Comparison of ENCODE assay signal across 32 cellular contexts in genomic region chr18:70227438-70227837, GRCh38.
"Had no signal": no experiment of that assay in that cellular context is flagged by ENCODE, and none has a peak within 500 bp of the region (broad histone marks: within the 10 kb centered on the region; RNA-seq: fewer than 3 reads in every experiment).

No MANE protein-coding gene starts in this region.

- H3K36me3 Mint-ChIP-seq: activated naive CD4-positive, alpha-beta T cell treated with anti-CD3 and anti-CD28 coated beads, Interleukin-2, amount 10 ng/mL, durations not matched to agents 7 days and 5 days; activated naive CD8-positive, alpha-beta T cell treated with anti-CD3 and anti-CD28 coated beads, Interleukin-2, amount 10 ng/mL, durations not matched to agents 7 days and 5 days; brain had no signal

- DNase-seq: activated B cell treated with CpG ODN at 0.5 μM for 24 hours; activated CD4-positive, alpha-beta T cell treated with anti-CD3 and anti-CD28 coated beads for 48 hours; activated CD4-positive, alpha-beta T cell treated with anti-CD3 and anti-CD28 coated beads, Interleukin-2, amount 50 U/mL, for 1 hour; activated CD4-positive, alpha-beta T cell treated with anti-CD3 and anti-CD28 coated beads, Interleukin-2, amount 50 U/mL, for 48 hours; activated CD8-positive, alpha-beta memory T cell treated with anti-CD3 and anti-CD28 coated beads, Interleukin-2, amount 50 U/mL, for 48 hours; activated gamma-delta T cell; activated naive CD4-positive, alpha-beta T cell; activated naive CD4-positive, alpha-beta T cell treated with anti-CD3 and anti-CD28 coated beads, Interleukin-2, amount 10 ng/mL, durations not matched to agents 7 days and 5 days; activated naive CD8-positive, alpha-beta T cell treated with anti-CD3 and anti-CD28 coated beads, Interleukin-2, amount 10 ng/mL, durations not matched to agents 7 days and 5 days; activated T-cell treated with anti-CD3 and anti-CD28 coated beads for 4 hours; activated T-cell treated with anti-CD3 and anti-CD28 coated beads, Interleukin-2, amount 50 U/mL, for 24 hours; activated T-cell treated with anti-CD3 and anti-CD28 coated beads, Interleukin-2, amount 50 U/mL, for 72 hours; central memory CD4-positive, alpha-beta T cell; cerebellar nuclear complex; colonic mucosa; effector CD8-positive, alpha-beta T cell; esophagus squamous epithelium; foreskin melanocyte; head of caudate nucleus; T-helper 17 cell; T1000; WERI-Rb-1 had no signal

- ATAC-seq: activated CD4-positive, CD25-positive, alpha-beta regulatory T cell treated with anti-CD3 and anti-CD28 coated beads, Interleukin-2, amount 50 U/mL, for 24 hours; activated naive CD4-positive, alpha-beta T cell treated with anti-CD3 and anti-CD28 coated beads, Interleukin-2, amount 50 U/mL, for 72 hours; activated T-cell treated with anti-CD3 and anti-CD28 coated beads, Interleukin-2, amount 50 U/mL, for 72 hours; T-helper 17 cell had no signal

- H3K36me3 ChIP-seq: ascending aorta, breast epithelium, cardiac muscle cell, colonic mucosa, esophagus squamous epithelium, WERI-Rb-1 had no signal

- FAIRE-seq: endometrium, endothelial cell of umbilical vein had no signal

- H3K27ac ChIP-seq: ascending aorta, breast epithelium, cardiac muscle cell, colonic mucosa, epithelial cell of prostate, esophagus squamous epithelium, WERI-Rb-1 had no signal

- H3K4me1 Mint-ChIP-seq: activated B cell treated with CpG ODN at 0.5 μM for 24 hours; activated naive CD4-positive, alpha-beta T cell treated with anti-CD3 and anti-CD28 coated beads, Interleukin-2, amount 10 ng/mL, durations not matched to agents 7 days and 5 days; activated naive CD8-positive, alpha-beta T cell treated with anti-CD3 and anti-CD28 coated beads, Interleukin-2, amount 10 ng/mL, durations not matched to agents 7 days and 5 days; brain; T-helper 17 cell had no signal

- H3K27ac Mint-ChIP-seq: activated B cell treated with CpG ODN at 0.5 μM for 24 hours; activated naive CD4-positive, alpha-beta T cell treated with anti-CD3 and anti-CD28 coated beads, Interleukin-2, amount 10 ng/mL, durations not matched to agents 7 days and 5 days; activated naive CD4-positive, alpha-beta T cell treated with anti-CD3 and anti-CD28 coated beads, Interleukin-2, amount 50 U/mL, for 72 hours; activated naive CD8-positive, alpha-beta T cell treated with anti-CD3 and anti-CD28 coated beads, Interleukin-2, amount 10 ng/mL, durations not matched to agents 7 days and 5 days; activated T-cell treated with anti-CD3 and anti-CD28 coated beads, Interleukin-2, amount 50 U/mL, for 24 hours; activated T-cell treated with anti-CD3 and anti-CD28 coated beads, Interleukin-2, amount 50 U/mL, for 72 hours; brain; T-helper 17 cell; T-helper 2 cell treated with Interferon-gamma antibody and Interleukin-4, amounts not matched to agents 5 μg/mL and 100 μg/mL, for 36 hours had no signal

- H3K27me3 ChIP-seq: ascending aorta, breast epithelium, cardiac muscle cell, colonic mucosa, esophagus squamous epithelium had no signal

- H3K4me1 ChIP-seq: ascending aorta, breast epithelium, colonic mucosa, esophagus squamous epithelium had no signal

- H3K9me3 ChIP-seq: colonic mucosa had no signal

- H3K4me3 ChIP-seq: ascending aorta, breast epithelium, cardiac muscle cell, colonic mucosa, esophagus squamous epithelium had no signal

- H3K4me3 Mint-ChIP-seq: activated B cell treated with CpG ODN at 0.5 μM for 24 hours; activated naive CD4-positive, alpha-beta T cell treated with anti-CD3 and anti-CD28 coated beads, Interleukin-2, amount 10 ng/mL, durations not matched to agents 7 days and 5 days; activated naive CD8-positive, alpha-beta T cell treated with anti-CD3 and anti-CD28 coated beads, Interleukin-2, amount 10 ng/mL, durations not matched to agents 7 days and 5 days; activated T-cell treated with anti-CD3 and anti-CD28 coated beads, Interleukin-2, amount 50 U/mL, for 24 hours; activated T-cell treated with anti-CD3 and anti-CD28 coated beads, Interleukin-2, amount 50 U/mL, for 72 hours; brain; T-helper 17 cell; T-helper 2 cell treated with Interferon-gamma antibody and Interleukin-4, amounts not matched to agents 5 μg/mL and 100 μg/mL, for 36 hours had no signal
